ENCODE assay signal across 27 cellular contexts in the genomic region with DNA sequence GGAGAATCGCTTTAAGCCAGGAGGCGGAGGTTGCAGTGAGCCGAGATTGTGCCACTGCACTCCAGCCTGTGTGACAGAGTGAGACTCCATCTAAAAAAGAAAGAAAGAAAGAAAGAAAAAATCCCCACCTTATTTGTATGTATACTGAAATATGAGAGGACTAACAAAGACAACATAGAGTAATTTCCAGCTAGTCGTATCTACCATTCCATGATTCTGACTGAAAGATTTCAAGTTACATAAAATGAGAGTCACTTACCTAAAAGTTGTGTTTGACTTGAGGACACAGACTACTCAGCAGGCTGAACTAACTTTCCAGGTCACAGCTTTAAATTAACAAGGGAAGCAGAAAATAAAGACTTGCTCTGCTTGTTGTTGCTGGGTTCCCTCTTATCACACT. TPM values are rescaled to one million over a fixed set of nuclear protein-coding genes. Genes with fewer than 3 reads are reported as not detected.
DNase-seq lines count a peak whose midpoint lies in the region; ATAC-seq and TF ChIP-seq lines count a peak whose summit lies in the region.
"Had no signal": no experiment of that assay in that cellular context is flagged by ENCODE, and none has a peak within 500 bp of the region (broad histone marks: within the 10 kb centered on the region; RNA-seq: fewer than 3 reads in every experiment).

No MANE protein-coding gene starts in this region.

- H3K27me3 Mint-ChIP-seq in activated naive CD4-positive, alpha-beta T cell treated with anti-CD3 and anti-CD28 coated beads for 36 hours (ENCODE audit: low read depth): peaks cover 3% of the 10 kb centered on the region
- H3K27me3 Mint-ChIP-seq in mesothelial cell of epicardium (ENCODE audit: low read depth) (no peaks in the 10 kb centered on the region), progenitor cell of endocrine pancreas (no peaks in the 10 kb centered on the region)

- H3K27me3 ChIP-seq in mammary epithelial cell (ENCODE audit: insufficient read depth, low read length): no peaks in the 10 kb centered on the region
- H3K27me3 ChIP-seq: BLaER1 treated with 17β-estradiol and CSF1 and Interleukin-3, amounts not matched to agents 10 nM and 100 nM; SJCRH30 had no signal

- no peaks in the 10 kb centered on the region for H3K4me1 ChIP-seq in mammary epithelial cell (ENCODE audit: insufficient read depth, low read length)
- H3K4me1 ChIP-seq: SJCRH30 had no signal

- BruUV-seq in mammary epithelial cell (replicated peaks; lab: Mats Ljungman, UMichigan): no TSS peak

- no peak overlapping the region for H3K27ac ChIP-seq in mammary epithelial cell (ENCODE audit: insufficient read depth, low read depth, low read length)
- H3K27ac ChIP-seq: BLaER1 treated with 17β-estradiol and CSF1 and Interleukin-3, amounts not matched to agents 10 nM and 100 nM; KMS-11; PC-9; SJCRH30 had no signal

- no peak overlapping the region for H3K4me3 ChIP-seq in mammary epithelial cell (replicated peaks in 1 of 3; ENCODE audit: insufficient read depth in 1 of 3, low read depth in 2 of 3, low read length in 3 of 3)
- H3K4me3 ChIP-seq: BLaER1 treated with 17β-estradiol and CSF1 and Interleukin-3, amounts not matched to agents 10 nM and 100 nM; GM23338; PC-9; SJCRH30 had no signal

- no peak overlapping the region for H3K9ac ChIP-seq in mammary epithelial cell (ENCODE audit: insufficient read depth, low read length)
- H3K9ac ChIP-seq: BLaER1 treated with 17β-estradiol and CSF1 and Interleukin-3, amounts not matched to agents 10 nM and 100 nM; KMS-11 had no signal

- H3K36me3 ChIP-seq in mammary epithelial cell (ENCODE audit: insufficient read depth, low read length): no peaks in the 10 kb centered on the region
- H3K36me3 ChIP-seq: BLaER1 treated with 17β-estradiol and CSF1 and Interleukin-3, amounts not matched to agents 10 nM and 100 nM; SJCRH30 had no signal

- H3K9me3 ChIP-seq in mammary epithelial cell (replicated peaks; ENCODE audit: insufficient read depth, low read length): no peaks in the 10 kb centered on the region
- H3K9me3 ChIP-seq: BLaER1 treated with 17β-estradiol and CSF1 and Interleukin-3, amounts not matched to agents 10 nM and 100 nM; Caco-2; SJCRH30 had no signal

- H3K4me3 Mint-ChIP-seq in activated naive CD4-positive, alpha-beta T cell treated with anti-CD3 and anti-CD28 coated beads for 36 hours: no peak overlapping the region
- H3K4me3 Mint-ChIP-seq in mesothelial cell of epicardium (no peak overlapping the region), progenitor cell of endocrine pancreas (ENCODE audit: low read depth) (no peak overlapping the region)
- H3K4me3 Mint-ChIP-seq: CD8-positive, alpha-beta T cell; GM23338; H9; IgD-negative memory B cell had no signal

- H3K27ac Mint-ChIP-seq in activated naive CD4-positive, alpha-beta T cell treated with anti-CD3 and anti-CD28 coated beads for 36 hours: peak overlapping the region; percentile 42
- H3K27ac Mint-ChIP-seq in mesothelial cell of epicardium (peak overlapping the region; percentile 65), progenitor cell of endocrine pancreas (peak overlapping the region; percentile 79)
- H3K27ac Mint-ChIP-seq: CD8-positive, alpha-beta T cell; GM23338; H9; IgD-negative memory B cell had no signal

- in situ Hi-C loops in mammary epithelial cell (cut with MboI; ENCODE audit: low sequenced_read_pairs in 2 of 2): no loop called here

- no peak for DNase-seq in activated naive CD4-positive, alpha-beta T cell treated with anti-CD3 and anti-CD28 coated beads for 36 hours
- DNase-seq in activated naive CD4-positive, alpha-beta T cell treated with anti-CD3 and anti-CD28 coated beads, Interleukin-2, amount 50 U/mL, for 16 hours: no peak
- DNase-seq in mesothelial cell of epicardium (ENCODE audit: low spot score in 2 of 2, unreplicated experiment in 2 of 2) (no peak), progenitor cell of endocrine pancreas (ENCODE audit: low spot score, unreplicated experiment) (no peak), NAMALWA (ENCODE audit: low spot score) (no peak), mammary epithelial cell (no peak)
- DNase-seq: AML-193; Caco-2; CD8-positive, alpha-beta T cell; DMS 273 treated with DMSO at 0.1 percent for 48 hours; DMS79; EL; GDM1; H9; NCI-H1092; NCI-H1417 treated with DMSO at 0.1 percent for 48 hours; NCI-H1694 treated with DMSO at 0.1 percent for 48 hours; NCI-H526 treated with DMSO at 0.1 percent for 48 hours; PC-9; SJCRH30 had no signal

- TF ChIP-seq CTCF in mesothelial cell of epicardium (IDR thresholded peaks at IDR 0.05; ENCODE audit: unreplicated experiment) (no peak), progenitor cell of endocrine pancreas (IDR thresholded peaks at IDR 0.05; ENCODE audit: unreplicated experiment) (no peak), mammary epithelial cell (conservative IDR thresholded peaks at IDR 0.05 in 1 of 2, IDR thresholded peaks at IDR 0.05 in 1 of 2; ENCODE audit: extremely low read depth in 1 of 2, insufficient read depth in 1 of 2, low read depth in 1 of 2, low read length in 2 of 2) (no peak)

- WGBS in mammary epithelial cell (ENCODE audit: low coverage, missing lambda C conversion rate): 91% methylated on average over 4 of the region's 4 CpGs

- ATAC-seq in HG02610 (IDR thresholded peaks at IDR 0.05; ENCODE audit: unreplicated experiment): peak; percentile 79
- no peak for ATAC-seq in GM18861 (IDR thresholded peaks at IDR 0.05; ENCODE audit: unreplicated experiment)
- ATAC-seq: CD8-positive, alpha-beta T cell; GM23338; Right ventricle myocardium inferior had no signal

- CTCF ChIA-PET in activated naive CD4-positive, alpha-beta T cell treated with anti-CD3 and anti-CD28 coated beads for 36 hours (lab: Charles Lee): interaction anchor here (0.5 to 1.3 kb wide), 2 partner anchors 14 to 166 kb away, joined by 3 read pairs; no protein-coding TSS in a partner anchor
- CTCF ChIA-PET in mammary epithelial cell (lab: Charles Lee; ENCODE audit: low non-redundant PET): no interaction called here

- peaks cover 15% of the 10 kb centered on the region for H3K4me1 Mint-ChIP-seq in activated naive CD4-positive, alpha-beta T cell treated with anti-CD3 and anti-CD28 coated beads for 36 hours (ENCODE audit: low read depth)
- H3K4me1 Mint-ChIP-seq in mesothelial cell of epicardium (peaks cover 15% of the 10 kb centered on the region), progenitor cell of endocrine pancreas (ENCODE audit: low read depth) (peaks cover 9% of the 10 kb centered on the region)

- intact Hi-C loops in activated naive CD4-positive, alpha-beta T cell treated with anti-CD3 and anti-CD28 coated beads for 36 hours (cut with micrococcal nuclease): loop anchor here (1.0 kb wide), 4 partner anchors 19 to 154 kb away; partner anchors contain the start of genes PHC3, PRKCI and SKIL
- intact Hi-C loops in mammary epithelial cell (cut with micrococcal nuclease): no loop called here

- H2AFZ ChIP-seq in mammary epithelial cell (ENCODE audit: low read depth, low read length): no peak overlapping the region
- H2AFZ ChIP-seq: GM23338, PC-9 had no signal

- no peaks in the 10 kb centered on the region for H3K36me3 Mint-ChIP-seq in activated naive CD4-positive, alpha-beta T cell treated with anti-CD3 and anti-CD28 coated beads for 36 hours (ENCODE audit: low read depth)
- H3K36me3 Mint-ChIP-seq in mesothelial cell of epicardium (no peaks in the 10 kb centered on the region), progenitor cell of endocrine pancreas (ENCODE audit: insufficient read depth) (no peaks in the 10 kb centered on the region)
- H3K36me3 Mint-ChIP-seq: CD8-positive, alpha-beta T cell had no signal

- H4K20me1 ChIP-seq in mammary epithelial cell (ENCODE audit: insufficient read depth, low read length): no peaks in the 10 kb centered on the region
- H4K20me1 ChIP-seq: BLaER1 treated with 17β-estradiol and CSF1 and Interleukin-3, amounts not matched to agents 10 nM and 100 nM had no signal

- no peaks in the 10 kb centered on the region for H3K9me3 Mint-ChIP-seq in activated naive CD4-positive, alpha-beta T cell treated with anti-CD3 and anti-CD28 coated beads for 36 hours
- H3K9me3 Mint-ChIP-seq in mesothelial cell of epicardium (no peaks in the 10 kb centered on the region), progenitor cell of endocrine pancreas (ENCODE audit: low read depth) (no peaks in the 10 kb centered on the region)
- H3K9me3 Mint-ChIP-seq: CD8-positive, alpha-beta T cell; GM23338; H9 had no signal

- no peaks in the 10 kb centered on the region for H3K79me2 ChIP-seq in mammary epithelial cell (ENCODE audit: insufficient read depth, low read length)

- no peak overlapping the region for H3K4me2 ChIP-seq in mammary epithelial cell (ENCODE audit: insufficient read depth, low read depth, low read length)
- H3K4me2 ChIP-seq: BLaER1 treated with 17β-estradiol and CSF1 and Interleukin-3, amounts not matched to agents 10 nM and 100 nM; GM23338; KMS-11; PC-9 had no signal

- dilution Hi-C loops in mammary epithelial cell (cut with HindIII; ENCODE audit: low sequenced_read_pairs): no loop called here

RNA-seq across cellular contexts. Expression of gene PRKCI, which starts 18.8 kb away (rescaled TPM):
- total RNA-seq in activated naive CD4-positive, alpha-beta T cell treated with anti-CD3 and anti-CD28 coated beads for 36 hours: 10 to 100 TPM; 20.8 to 23.0 TPM
- total RNA-seq in mesothelial cell of epicardium (51.7 to 64.8 TPM (median 64.0 TPM) in 3 replicates), progenitor cell of endocrine pancreas (61.4 and 67.6 TPM in 2 replicates), mammary epithelial cell (100 to 1,000 TPM in 1 of 2 donors, 10 to 100 TPM in 1; 62.7 to 122 TPM)
- polyA plus RNA-seq in mammary epithelial cell: 27.4 TPM
- polyA minus RNA-seq in mammary epithelial cell: 39.6 TPM

RNA-seq across cellular contexts. Expression of gene PHC3, which starts 21.9 kb away (rescaled TPM):
- 10 to 100 TPM; 48.7 to 50.4 TPM for total RNA-seq in activated naive CD4-positive, alpha-beta T cell treated with anti-CD3 and anti-CD28 coated beads for 36 hours
- total RNA-seq in mesothelial cell of epicardium: 56.1 to 59.6 TPM (median 58.1 TPM) in 3 replicates
- total RNA-seq in progenitor cell of endocrine pancreas: 57.5 and 71.8 TPM in 2 replicates
- total RNA-seq in mammary epithelial cell: 10 to 100 TPM; 43.0 to 51.4 TPM
- 41.7 TPM for polyA plus RNA-seq in mammary epithelial cell
- polyA minus RNA-seq in mammary epithelial cell: 52.8 TPM
